11 cellular contexts compared by ENCODE assay signal in the genomic region with DNA sequence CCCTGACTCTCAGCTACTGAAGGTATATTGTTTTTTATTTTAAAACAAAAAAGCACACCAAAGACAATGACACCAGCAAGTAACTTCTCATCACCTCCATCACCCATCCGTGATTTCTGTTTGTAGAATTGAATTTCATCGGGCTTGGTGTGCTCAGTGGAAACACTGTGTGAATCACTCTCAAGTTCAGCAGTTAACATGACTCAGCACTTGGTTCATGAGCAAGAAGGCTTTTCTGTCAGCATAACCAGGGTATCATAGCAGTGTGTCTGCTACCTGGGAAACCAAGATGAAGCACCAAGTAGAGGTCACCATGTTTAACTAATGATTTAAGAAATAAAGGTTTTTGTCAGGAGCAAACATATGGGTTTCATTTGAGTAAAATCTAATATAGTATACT.
DNase-seq lines count a peak whose midpoint lies in the region; ATAC-seq and TF ChIP-seq lines count a peak whose summit lies in the region.
"Had no signal": no experiment of that assay in that cellular context is flagged by ENCODE, and none has a peak within 500 bp of the region (broad histone marks: within the 10 kb centered on the region; RNA-seq: fewer than 3 reads in every experiment).

No MANE protein-coding gene starts in this region.

- H3K27ac ChIP-seq in PC-9 (0 out of 2 replicates have a peak overlapping the region, but pooled peaks have one; percentile 14), psoas muscle (no peak overlapping the region)
- H3K27ac ChIP-seq: Peyer's patch had no signal

- H3K4me3 ChIP-seq in PC-9 (no peak overlapping the region), epithelial cell of proximal tubule (ENCODE audit: low read depth, low read length) (no peak overlapping the region), skeletal muscle satellite cell (ENCODE audit: low read length) (no peak overlapping the region), psoas muscle (no peak overlapping the region)
- H3K4me3 ChIP-seq: Peyer's patch had no signal

- H4K20me1 ChIP-seq in PC-9 (ENCODE audit: insufficient read depth): no peaks in the 10 kb centered on the region

- peaks cover 0 to 17% of the 10 kb centered on the region in 2 donors for H3K9me3 Mint-ChIP-seq in activated naive CD4-positive, alpha-beta T cell treated with anti-CD3 and anti-CD28 coated beads, Interleukin-2, amount 50 U/mL, for 72 hours

- H3K9me2 ChIP-seq in PC-9 (ENCODE audit: insufficient read depth): no peaks in the 10 kb centered on the region

- H3F3A ChIP-seq in PC-9 (ENCODE audit: insufficient read depth, low read depth): no peaks in the 10 kb centered on the region

- peaks cover 8% of the 10 kb centered on the region; the same call in 1 of the 2 replicates for H3K4me1 ChIP-seq in PC-9 (replicated peaks; ENCODE audit: insufficient read depth)
- H3K4me1 ChIP-seq in skeletal muscle satellite cell (ENCODE audit: control insufficient read depth, insufficient read depth, low read length): peaks cover 9% of the 10 kb centered on the region
- H3K4me1 ChIP-seq in psoas muscle: no peaks in the 10 kb centered on the region
- H3K4me1 ChIP-seq: Peyer's patch had no signal

- POLR2A ChIA-PET in PC-9 (lab: Charles Lee; ENCODE audit: unreplicated experiment): no interaction called here

- CTCF ChIA-PET in PC-9 (lab: Charles Lee): no interaction called here

- H3K36me3 ChIP-seq in PC-9 (ENCODE audit: low read depth) (no peaks in the 10 kb centered on the region), skeletal muscle satellite cell (ENCODE audit: insufficient read depth, low read length) (no peaks in the 10 kb centered on the region), psoas muscle (ENCODE audit: insufficient read depth in 1 of 2, low read depth in 1 of 2) (no peaks in the 10 kb centered on the region)
- H3K36me3 ChIP-seq: Peyer's patch had no signal

- H3K9ac ChIP-seq in skeletal muscle satellite cell (ENCODE audit: low read depth, low read length): no peak overlapping the region

- no peak for TF ChIP-seq CTCF in PC-9 (conservative IDR thresholded peaks at IDR 0.05)
- no peak for TF ChIP-seq CTCF in epithelial cell of proximal tubule (conservative IDR thresholded peaks at IDR 0.05; ENCODE audit: low read depth, low read length)
- no peak for TF ChIP-seq CTCF in psoas muscle (IDR thresholded peaks at IDR 0.05)

- H3K27ac Mint-ChIP-seq in activated naive CD4-positive, alpha-beta T cell treated with anti-CD3 and anti-CD28 coated beads, Interleukin-2, amount 50 U/mL, for 72 hours: no peak overlapping the region

- no TSS peak for BruUV-seq in PC-9 (replicated peaks; lab: Mats Ljungman, UMichigan)

- peaks cover 18 to 48% of the 10 kb centered on the region in 2 donors for H3K36me3 Mint-ChIP-seq in activated naive CD4-positive, alpha-beta T cell treated with anti-CD3 and anti-CD28 coated beads, Interleukin-2, amount 50 U/mL, for 72 hours

- H3K4me2 ChIP-seq in PC-9 (no peak overlapping the region), skeletal muscle satellite cell (ENCODE audit: low read length) (peak overlapping the region; percentile 31)

- H3K9me3 ChIP-seq in PC-9 (ENCODE audit: insufficient read depth, low read depth) (peaks cover 4% of the 10 kb centered on the region; the same call in 1 of the 2 replicates), skeletal muscle satellite cell (replicated peaks; ENCODE audit: low read length) (no peaks in the 10 kb centered on the region), psoas muscle (no peaks in the 10 kb centered on the region)
- H3K9me3 ChIP-seq: Peyer's patch had no signal

- 79 to 85% (median 84%) methylated on average over 2 of the region's 2 CpGs for WGBS in psoas muscle, 3 donors

- H2AFZ ChIP-seq in PC-9: no peak overlapping the region

- no peak for DNase-seq in activated naive CD4-positive, alpha-beta T cell treated with anti-CD3 and anti-CD28 coated beads, Interleukin-2, amount 50 U/mL, for 72 hours (ENCODE audit: low spot score in 2 of 2)
- DNase-seq in activated naive CD4-positive, alpha-beta T cell treated with Interleukin-2 at 50 U/mL for 16 hours: no peak
- peak in 1 of 2 experiments; percentile 51 for DNase-seq in PC-9
- peak; percentile 68 for DNase-seq in epithelial cell of proximal tubule (ENCODE audit: low read depth)
- no peak for DNase-seq in putamen (ENCODE audit: low spot score)
- DNase-seq in psoas muscle: no peak
- no peak for DNase-seq in Right ventricle myocardium superior
- DNase-seq: activated CD4-positive, alpha-beta T cell treated with anti-CD3 and anti-CD28 coated beads for 48 hours; NCI-H1694; Peyer's patch had no signal

- H3K27me3 ChIP-seq in PC-9 (ENCODE audit: insufficient read depth, low read depth): no peaks in the 10 kb centered on the region
- H3K27me3 ChIP-seq in skeletal muscle satellite cell (ENCODE audit: control insufficient read depth, insufficient read depth, low read length): no peaks in the 10 kb centered on the region
- no peaks in the 10 kb centered on the region for H3K27me3 ChIP-seq in psoas muscle (ENCODE audit: insufficient read depth in 3 of 3, low read length in 2 of 3)
- H3K27me3 ChIP-seq: Peyer's patch had no signal

- intact Hi-C loops in PC-9 (cut with micrococcal nuclease; ENCODE audit: unreplicated experiment): no loop called here
- intact Hi-C loops in psoas muscle (cut with DNase I): no loop called here
- intact Hi-C loops in Right ventricle myocardium superior (cut with DNase I): no loop called here

- no peaks in the 10 kb centered on the region for H3K79me2 ChIP-seq in PC-9 (ENCODE audit: low read depth)

- ATAC-seq in activated naive CD4-positive, alpha-beta T cell treated with anti-CD3 and anti-CD28 coated beads, Interleukin-2, amount 50 U/mL, for 72 hours: peak; percentile 72 to 74
- no peak for ATAC-seq in psoas muscle
- no peak for ATAC-seq in Right ventricle myocardium superior (ENCODE audit: poor library complexity)

Comparison
In these comparisons a context has a peak if more than half of its experiments do, and no peak if none do; other contexts are left out.
1. ATAC-seq: peak in activated naive CD4-positive, alpha-beta T cell treated with anti-CD3 and anti-CD28 coated beads, Interleukin-2, amount 50 U/mL, for 72 hours (2 of 2); none in psoas muscle (0 of 4) and Right ventricle myocardium superior (single experiment).